Comparison of ENCODE assay signal across 27 cellular contexts in genomic region chr12:42729532-42729895, GRCh38.
DNase-seq lines count a peak whose midpoint lies in the region; ATAC-seq and TF ChIP-seq lines count a peak whose summit lies in the region.
"Had no signal": no experiment of that assay in that cellular context is flagged by ENCODE, and none has a peak within 500 bp of the region (broad histone marks: within the 10 kb centered on the region; RNA-seq: fewer than 3 reads in every experiment).

No MANE protein-coding gene starts in this region.

- H3K4me1 Mint-ChIP-seq in activated CD4-positive, alpha-beta memory T cell treated with anti-CD3 and anti-CD28 coated beads, Interleukin-2, amount 10 ng/mL, durations not matched to agents 7 days and 5 days, result no peaks in the 10 kb centered on the region
- H3K4me1 Mint-ChIP-seq: naive thymus-derived CD8-positive, alpha-beta T cell; stimulated activated naive B cell treated with anti-CD40 and anti-IgM and Interleukin-4, amounts not matched to agents 10 μg/mL and 1 μg/mL and 100 μg/mL, for 72 hours had no signal

- no peaks in the 10 kb centered on the region for H3F3A ChIP-seq in PC-3 (ENCODE audit: low read length, unreplicated experiment)
- peaks cover 18% of the 10 kb centered on the region for H3F3A ChIP-seq in smooth muscle cell (ENCODE audit: low read depth)

- no peaks in the 10 kb centered on the region for H3K9me2 ChIP-seq in PC-3 (replicated peaks; ENCODE audit: low read length)

- H2AFZ ChIP-seq in PC-3 (ENCODE audit: low read length) (peak overlapping the region; percentile 34; the same call in 1 of the 2 replicates), smooth muscle cell (ENCODE audit: low read depth) (no peak overlapping the region)

- H3K27ac ChIP-seq in PC-3 (ENCODE audit: low read length), result peak overlapping the region; percentile 65
- H3K27ac ChIP-seq in smooth muscle cell (ENCODE audit: low read depth), result peak overlapping the region; percentile 91
- H3K27ac ChIP-seq: C4-2B, cardiac muscle cell, coronary artery, left ventricle myocardium inferior, upper lobe of left lung had no signal

- no peaks in the 10 kb centered on the region for H3K27me3 Mint-ChIP-seq in activated CD4-positive, alpha-beta memory T cell treated with anti-CD3 and anti-CD28 coated beads, Interleukin-2, amount 10 ng/mL, durations not matched to agents 7 days and 5 days
- H3K27me3 Mint-ChIP-seq: activated naive CD8-positive, alpha-beta T cell; effector memory CD8-positive, alpha-beta T cell; naive thymus-derived CD8-positive, alpha-beta T cell; stimulated activated naive B cell treated with anti-CD40 and anti-IgM and Interleukin-4, amounts not matched to agents 10 μg/mL and 1 μg/mL and 100 μg/mL, for 72 hours had no signal

- CTCF ChIA-PET in PC-3 (lab: Charles Lee), result interaction anchor here (0.5 kb wide), 1 partner anchor 393 kb away, joined by 3 read pairs; no protein-coding TSS in a partner anchor
- CTCF ChIA-PET in activated CD4-positive, alpha-beta memory T cell treated with anti-CD3 and anti-CD28 coated beads, Interleukin-2, amount 10 ng/mL, durations not matched to agents 7 days and 5 days (lab: Charles Lee), result no interaction called here

- DNase-seq in H4 (ENCODE audit: low spot score) (peak; percentile 61), PC-3 (peak; percentile 77), fibroblast of villous mesenchyme (ENCODE audit: low read depth) (peak; percentile 63), smooth muscle cell (lab: John Stamatoyannopoulos, UW; ENCODE audit: unreplicated experiment) (no peak), cerebellar cortex (ENCODE audit: low spot score) (no peak), DMS153 treated with DMSO at 0.1 percent for 48 hours (lab: John Stamatoyannopoulos, UW; ENCODE audit: unreplicated experiment) (no peak)
- no peak for DNase-seq in activated CD4-positive, alpha-beta memory T cell treated with anti-CD3 and anti-CD28 coated beads, Interleukin-2, amount 10 ng/mL, durations not matched to agents 7 days and 5 days
- DNase-seq: activated T-cell treated with anti-CD3 and anti-CD28 coated beads for 4 hours; DMS79 treated with DMSO at 0.1 percent for 48 hours; effector memory CD8-positive, alpha-beta T cell; foreskin fibroblast; KBM-7; left ventricle myocardium inferior; naive thymus-derived CD8-positive, alpha-beta T cell; NCI-H1930; NCI-H2171 treated with DMSO at 0.1 percent for 48 hours; NCI-H510A; nucleus accumbens; SHP77 treated with DMSO at 0.1 percent for 48 hours; stimulated activated naive B cell treated with anti-CD40 and anti-IgM and Interleukin-4, amounts not matched to agents 10 μg/mL and 1 μg/mL and 100 μg/mL, for 72 hours; substantia nigra; SW 1271; upper lobe of left lung had no signal

- H3K36me3 Mint-ChIP-seq in activated CD4-positive, alpha-beta memory T cell treated with anti-CD3 and anti-CD28 coated beads, Interleukin-2, amount 10 ng/mL, durations not matched to agents 7 days and 5 days (ENCODE audit: low read depth), result no peaks in the 10 kb centered on the region
- H3K36me3 Mint-ChIP-seq: activated naive CD8-positive, alpha-beta T cell; naive thymus-derived CD8-positive, alpha-beta T cell; stimulated activated naive B cell treated with anti-CD40 and anti-IgM and Interleukin-4, amounts not matched to agents 10 μg/mL and 1 μg/mL and 100 μg/mL, for 72 hours had no signal

- H3K4me3 Mint-ChIP-seq in activated CD4-positive, alpha-beta memory T cell treated with anti-CD3 and anti-CD28 coated beads, Interleukin-2, amount 10 ng/mL, durations not matched to agents 7 days and 5 days, result no peak overlapping the region
- H3K4me3 Mint-ChIP-seq: activated naive CD8-positive, alpha-beta T cell; effector memory CD8-positive, alpha-beta T cell; naive thymus-derived CD8-positive, alpha-beta T cell; stimulated activated naive B cell treated with anti-CD40 and anti-IgM and Interleukin-4, amounts not matched to agents 10 μg/mL and 1 μg/mL and 100 μg/mL, for 72 hours had no signal

- H3K36me3 ChIP-seq in PC-3 (ENCODE audit: low read depth, low read length) (no peaks in the 10 kb centered on the region), smooth muscle cell (ENCODE audit: low read depth) (peaks cover 1% of the 10 kb centered on the region)
- H3K36me3 ChIP-seq: cardiac muscle cell, left ventricle myocardium inferior, upper lobe of left lung had no signal

- POLR2A ChIA-PET in PC-3 (lab: Charles Lee; ENCODE audit: unreplicated experiment), result no interaction called here
- POLR2A ChIA-PET in activated CD4-positive, alpha-beta memory T cell treated with anti-CD3 and anti-CD28 coated beads, Interleukin-2, amount 10 ng/mL, durations not matched to agents 7 days and 5 days (lab: Charles Lee), result no interaction called here

- TF ChIP-seq CTCF in PC-3 (conservative IDR thresholded peaks at IDR 0.05; ENCODE audit: low read depth, low read length) (no peak), fibroblast of villous mesenchyme (IDR thresholded peaks at IDR 0.05; ENCODE audit: insufficient read depth, low read depth, low read length) (no peak), smooth muscle cell (IDR thresholded peaks at IDR 0.05; ENCODE audit: borderline replicate concordance, insufficient read depth, poor library complexity, severe bottlenecking) (no peak)

- no TSS peak for BruUV-seq in PC-3 (replicated peaks; lab: Mats Ljungman, UMichigan)

- H3K9me3 Mint-ChIP-seq in activated CD4-positive, alpha-beta memory T cell treated with anti-CD3 and anti-CD28 coated beads, Interleukin-2, amount 10 ng/mL, durations not matched to agents 7 days and 5 days, result peaks cover 4% of the 10 kb centered on the region
- H3K9me3 Mint-ChIP-seq: stimulated activated naive B cell treated with anti-CD40 and anti-IgM and Interleukin-4, amounts not matched to agents 10 μg/mL and 1 μg/mL and 100 μg/mL, for 72 hours had no signal

- peak overlapping the region; percentile 37; the same call in 1 of the 2 replicates for H3K4me3 ChIP-seq in PC-3 (ENCODE audit: low read length)
- H3K4me3 ChIP-seq in fibroblast of villous mesenchyme (ENCODE audit: low read depth, low read length), result no peak overlapping the region
- H3K4me3 ChIP-seq in smooth muscle cell, result peak overlapping the region; percentile 2
- H3K4me3 ChIP-seq: cardiac muscle cell, coronary artery, left ventricle myocardium inferior, upper lobe of left lung had no signal

- H3K79me2 ChIP-seq in PC-3 (ENCODE audit: low read length) (no peaks in the 10 kb centered on the region), smooth muscle cell (ENCODE audit: low read depth) (no peaks in the 10 kb centered on the region)

- H3K4me1 ChIP-seq in PC-3 (ENCODE audit: insufficient read depth, low read length), result peaks cover 41% of the 10 kb centered on the region
- peaks cover 11% of the 10 kb centered on the region for H3K4me1 ChIP-seq in smooth muscle cell (ENCODE audit: low read depth)
- H3K4me1 ChIP-seq: upper lobe of left lung had no signal

- peak; percentile 58 for ATAC-seq in PC-3
- ATAC-seq: effector memory CD8-positive, alpha-beta T cell; naive thymus-derived CD8-positive, alpha-beta T cell; stimulated activated naive B cell treated with anti-CD40 and anti-IgM and Interleukin-4, amounts not matched to agents 10 μg/mL and 1 μg/mL and 100 μg/mL, for 72 hours had no signal

- H3K27me3 ChIP-seq in PC-3 (ENCODE audit: low read length), result no peaks in the 10 kb centered on the region
- no peaks in the 10 kb centered on the region for H3K27me3 ChIP-seq in smooth muscle cell (ENCODE audit: low read depth)
- H3K27me3 ChIP-seq: cardiac muscle cell, upper lobe of left lung had no signal

- no peak overlapping the region for H3K27ac Mint-ChIP-seq in activated CD4-positive, alpha-beta memory T cell treated with anti-CD3 and anti-CD28 coated beads, Interleukin-2, amount 10 ng/mL, durations not matched to agents 7 days and 5 days
- H3K27ac Mint-ChIP-seq: activated naive CD8-positive, alpha-beta T cell; effector memory CD8-positive, alpha-beta T cell; naive thymus-derived CD8-positive, alpha-beta T cell; stimulated activated naive B cell treated with anti-CD40 and anti-IgM and Interleukin-4, amounts not matched to agents 10 μg/mL and 1 μg/mL and 100 μg/mL, for 72 hours had no signal

- H3K4me2 ChIP-seq in PC-3 (ENCODE audit: low read length), result peak overlapping the region; percentile 69
- H3K4me2 ChIP-seq in smooth muscle cell, result peak overlapping the region; percentile 61

- intact Hi-C loops in PC-3 (cut with micrococcal nuclease), result loop anchor here (1.0 to 5.0 kb wide), 2 partner anchors 137 to 232 kb away; no protein-coding TSS in a partner anchor

- H3K9me3 ChIP-seq in PC-3 (ENCODE audit: low read length) (no peaks in the 10 kb centered on the region), smooth muscle cell (replicated peaks; ENCODE audit: low read depth) (no peaks in the 10 kb centered on the region)

- no peaks in the 10 kb centered on the region for H4K20me1 ChIP-seq in PC-3 (ENCODE audit: low read length)
- H4K20me1 ChIP-seq in smooth muscle cell (ENCODE audit: low read depth), result no peaks in the 10 kb centered on the region

- 0% methylated on average over 3 of the region's 3 CpGs for WGBS in smooth muscle cell (ENCODE audit: low lambda C conversion rate)

- H3K9ac ChIP-seq in PC-3 (ENCODE audit: low read length), result no peak overlapping the region
- peak overlapping the region; percentile 66 for H3K9ac ChIP-seq in smooth muscle cell (ENCODE audit: low read depth)

Comparison
In these comparisons a context has a peak if more than half of its experiments do, and no peak if none do; other contexts are left out.
1. DNase-seq: peak in H4 (single experiment), PC-3 (single experiment) and fibroblast of villous mesenchyme (single experiment); none in smooth muscle cell (single experiment), cerebellar cortex (single experiment), DMS153 treated with DMSO at 0.1 percent for 48 hours (single experiment) and activated CD4-positive, alpha-beta memory T cell treated with anti-CD3 and anti-CD28 coated beads, Interleukin-2, amount 10 ng/mL, durations not matched to agents 7 days and 5 days (single experiment).